ENCODE assay signal across 15 cellular contexts in the genomic region with DNA sequence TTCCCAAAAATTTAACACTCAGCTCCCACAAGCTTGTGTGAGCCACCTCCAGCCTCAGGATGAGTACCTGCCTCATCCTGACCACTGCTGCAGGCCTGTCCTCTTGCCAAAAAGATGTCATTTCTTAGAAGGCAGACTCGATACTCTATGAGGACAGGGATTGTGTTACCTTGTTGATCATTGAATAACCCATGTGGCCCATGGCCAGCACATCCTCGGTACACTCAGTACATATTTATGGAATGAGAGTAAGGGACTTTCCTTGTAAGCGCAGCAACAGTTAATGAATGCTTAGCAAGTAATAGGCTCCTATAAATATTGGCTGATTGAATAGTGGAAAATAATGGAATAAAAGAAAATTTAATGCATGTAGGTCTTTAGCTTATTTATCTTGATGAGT.
"Had no signal": no experiment of that assay in that cellular context is flagged by ENCODE, and none has a peak within 500 bp of the region (broad histone marks: within the 10 kb centered on the region; RNA-seq: fewer than 3 reads in every experiment).

No MANE protein-coding gene starts in this region.

- DNase-seq: activated B cell treated with CpG ODN at 0.5 μM for 24 hours; activated CD4-positive, alpha-beta T cell treated with anti-CD3 and anti-CD28 coated beads, Interleukin-2, amount 10 ng/mL, durations not matched to agents 24 days and 14 days; activated CD8-positive, alpha-beta memory T cell treated with anti-CD3 and anti-CD28 coated beads for 24 hours; body of pancreas; left ventricle myocardium inferior; mesendoderm; pancreas; retina; stimulated activated CD4-positive, alpha-beta T cell treated with anti-CD3 and anti-CD28 coated beads, Interleukin-4, amount 100 ng/mL, for 4 hours had no signal

- FAIRE-seq: islet of Langerhans, pancreas, urothelium cell line had no signal

- H3K4me1 ChIP-seq: body of pancreas, pancreas had no signal

- ATAC-seq: body of pancreas had no signal

- H3K27me3 Mint-ChIP-seq: activated B cell treated with CpG ODN at 0.5 μM for 24 hours; activated naive CD4-positive, alpha-beta T cell treated with anti-CD3 and anti-CD28 coated beads, Interleukin-2, amount 50 U/mL, for 24 hours; dendritic cell treated with granulocyte-macrophage colony-stimulating factor and Interleukin-4, amounts not matched to agents 40 ng/mL and 50 ng/mL, for 4 days had no signal

- H3K27ac Mint-ChIP-seq: activated B cell treated with CpG ODN at 0.5 μM for 24 hours; activated CD4-positive, alpha-beta T cell treated with anti-CD3 and anti-CD28 coated beads, Interleukin-2, amount 10 ng/mL, durations not matched to agents 24 days and 14 days; activated naive CD4-positive, alpha-beta T cell treated with anti-CD3 and anti-CD28 coated beads, Interleukin-2, amount 50 U/mL, for 24 hours; dendritic cell treated with granulocyte-macrophage colony-stimulating factor and Interleukin-4, amounts not matched to agents 40 ng/mL and 50 ng/mL, for 4 days; T-helper 1 cell treated with Interleukin-12 subunit alpha and Interleukin-12 subunit beta and Interleukin-4 antibody, amounts not matched to agents 30 μg/mL and 1 μg/mL, for 36 hours had no signal

- H3K36me3 Mint-ChIP-seq: activated naive CD4-positive, alpha-beta T cell treated with anti-CD3 and anti-CD28 coated beads, Interleukin-2, amount 50 U/mL, for 24 hours had no signal

- H3K9me3 ChIP-seq: body of pancreas, left ventricle myocardium inferior, pancreas had no signal

- H3K4me1 Mint-ChIP-seq: activated B cell treated with CpG ODN at 0.5 μM for 24 hours; activated naive CD4-positive, alpha-beta T cell treated with anti-CD3 and anti-CD28 coated beads, Interleukin-2, amount 50 U/mL, for 24 hours had no signal

- H3K4me3 ChIP-seq: body of pancreas, left ventricle myocardium inferior, pancreas, skin epidermis had no signal

- H3K36me3 ChIP-seq: left ventricle myocardium inferior, pancreas had no signal

- H3K9me3 Mint-ChIP-seq: activated B cell treated with CpG ODN at 0.5 μM for 24 hours; activated naive CD4-positive, alpha-beta T cell treated with anti-CD3 and anti-CD28 coated beads, Interleukin-2, amount 50 U/mL, for 24 hours; dendritic cell treated with granulocyte-macrophage colony-stimulating factor and Interleukin-4, amounts not matched to agents 40 ng/mL and 50 ng/mL, for 4 days; T-helper 1 cell treated with Interleukin-12 subunit alpha and Interleukin-12 subunit beta and Interleukin-4 antibody, amounts not matched to agents 30 μg/mL and 1 μg/mL, for 36 hours had no signal

- H3K27me3 ChIP-seq: body of pancreas, pancreas had no signal

- H3K4me3 Mint-ChIP-seq: activated B cell treated with CpG ODN at 0.5 μM for 24 hours; activated CD4-positive, alpha-beta T cell treated with anti-CD3 and anti-CD28 coated beads, Interleukin-2, amount 10 ng/mL, durations not matched to agents 24 days and 14 days; activated naive CD4-positive, alpha-beta T cell treated with anti-CD3 and anti-CD28 coated beads, Interleukin-2, amount 50 U/mL, for 24 hours; dendritic cell treated with granulocyte-macrophage colony-stimulating factor and Interleukin-4, amounts not matched to agents 40 ng/mL and 50 ng/mL, for 4 days; T-helper 1 cell treated with Interleukin-12 subunit alpha and Interleukin-12 subunit beta and Interleukin-4 antibody, amounts not matched to agents 30 μg/mL and 1 μg/mL, for 36 hours had no signal

- H3K27ac ChIP-seq: body of pancreas, left ventricle myocardium inferior, pancreas, skin epidermis had no signal
